Comparison of ENCODE assay signal across 8 cellular contexts in genomic region chr7:75866497-75867389, GRCh38. TPM values are rescaled to one million over a fixed set of nuclear protein-coding genes. Genes with fewer than 3 reads are reported as not detected.
A peak's percentile ranks its signal among the peaks of the same experiment; 100 is the strongest.
DNase-seq lines count a peak whose midpoint lies in the region; ATAC-seq and TF ChIP-seq lines count a peak whose summit lies in the region.

No MANE protein-coding gene starts in this region.

- peaks cover 25% of the 10 kb centered on the region for H3K4me1 Mint-ChIP-seq in stimulated activated effector memory CD8-positive, alpha-beta T cell treated with anti-CD3 and anti-CD28 coated beads, Interleukin-12 subunit alpha, Interleukin-12 subunit beta, amount 100 ng/mL, for 72 hours

- no peaks in the 10 kb centered on the region for H3K9me3 Mint-ChIP-seq in stimulated activated effector memory CD8-positive, alpha-beta T cell treated with anti-CD3 and anti-CD28 coated beads, Interleukin-12 subunit alpha, Interleukin-12 subunit beta, amount 100 ng/mL, for 72 hours

- TF ChIP-seq CTCF in AG10803 (conservative IDR thresholded peaks at IDR 0.05; ENCODE audit: low read length): peak; percentile 91
- peak; percentile 96 for TF ChIP-seq CTCF in VCaP (conservative IDR thresholded peaks at IDR 0.05)
- peak; percentile 85 for TF ChIP-seq CTCF in coronary artery (IDR thresholded peaks at IDR 0.05)

- no peaks in the 10 kb centered on the region for H3K36me3 Mint-ChIP-seq in stimulated activated effector memory CD8-positive, alpha-beta T cell treated with anti-CD3 and anti-CD28 coated beads, Interleukin-12 subunit alpha, Interleukin-12 subunit beta, amount 100 ng/mL, for 72 hours

- no peak overlapping the region for H3K27ac Mint-ChIP-seq in stimulated activated effector memory CD8-positive, alpha-beta T cell treated with anti-CD3 and anti-CD28 coated beads, Interleukin-12 subunit alpha, Interleukin-12 subunit beta, amount 100 ng/mL, for 72 hours

- DNase-seq in AG10803 (ENCODE audit: low read depth): peak; percentile 63
- DNase-seq in GM19238 (ENCODE audit: insufficient read length, low spot score): peak; percentile 62
- DNase-seq in NCI-H2107 (lab: John Stamatoyannopoulos, UW): peak; percentile 76
- DNase-seq in coronary artery (ENCODE audit: low spot score): no peak
- peak; percentile 70 for DNase-seq in left lobe of liver (ENCODE audit: low spot score)
- peak; percentile 19 to 63 for DNase-seq in stimulated activated effector memory CD8-positive, alpha-beta T cell treated with anti-CD3 and anti-CD28 coated beads, Interleukin-12 subunit alpha, Interleukin-12 subunit beta, amount 100 ng/mL, for 72 hours (ENCODE audit: low spot score in 2 of 2)

- no peak overlapping the region for H3K27ac ChIP-seq in VCaP
- no peak overlapping the region for H3K27ac ChIP-seq in coronary artery

- ATAC-seq in left lobe of liver (peak; percentile 98), HG03571 (IDR thresholded peaks at IDR 0.05; ENCODE audit: unreplicated experiment) (no peak)
- peak; percentile 79 for ATAC-seq in stimulated activated effector memory CD8-positive, alpha-beta T cell treated with anti-CD3 and anti-CD28 coated beads, Interleukin-12 subunit alpha, Interleukin-12 subunit beta, amount 100 ng/mL, for 72 hours

- H3K4me3 Mint-ChIP-seq in stimulated activated effector memory CD8-positive, alpha-beta T cell treated with anti-CD3 and anti-CD28 coated beads, Interleukin-12 subunit alpha, Interleukin-12 subunit beta, amount 100 ng/mL, for 72 hours: no peak overlapping the region

- H3K4me3 ChIP-seq in AG10803 (ENCODE audit: low read length): no peak overlapping the region
- H3K4me3 ChIP-seq in coronary artery: no peak overlapping the region

RNA-seq across cellular contexts. Expression of gene RHBDD2, which starts 12.1 kb away (rescaled TPM):
- total RNA-seq in left lobe of liver: 32.9 TPM

RNA-seq across cellular contexts. Expression of gene POR, which starts 48.2 kb away (rescaled TPM):
- total RNA-seq in left lobe of liver: 741 TPM

RNA-seq across cellular contexts. Expression of gene CCL24, which starts 53.1 kb away (rescaled TPM):
- 0.88 TPM for total RNA-seq in left lobe of liver
